In genomic region chr6:123777554-123777953, GRCh38 we compare ENCODE assay signal across 10 cellular contexts. TPM values are rescaled to one million over a fixed set of nuclear protein-coding genes. Genes with fewer than 3 reads are reported as not detected.
DNase-seq lines count a peak whose midpoint lies in the region; ATAC-seq and TF ChIP-seq lines count a peak whose summit lies in the region.
"Had no signal": no experiment of that assay in that cellular context is flagged by ENCODE, and none has a peak within 500 bp of the region (broad histone marks: within the 10 kb centered on the region; RNA-seq: fewer than 3 reads in every experiment).

No MANE protein-coding gene starts in this region.

- H3K27ac ChIP-seq in PC-3 (ENCODE audit: low read length) (no peak overlapping the region), foreskin keratinocyte (no peak overlapping the region)

- DNase-seq in DMS53 (lab: John Stamatoyannopoulos, UW) (peak; percentile 59), PC-3 (peak; percentile 30), foreskin keratinocyte (peak in 1 of 2 donors; percentile 39), UCSD-AML1 (lab: John Stamatoyannopoulos, UW; ENCODE audit: unreplicated experiment) (no peak), natural killer cell (no peak)
- DNase-seq: retina had no signal

- H3K27me3 ChIP-seq in PC-3 (ENCODE audit: low read length), result no peaks in the 10 kb centered on the region
- H3K27me3 ChIP-seq in foreskin keratinocyte, result peaks cover 6% of the 10 kb centered on the region

- no TSS peak for BruUV-seq in PC-3 (replicated peaks; lab: Mats Ljungman, UMichigan)

- intact Hi-C loops in PC-3 (cut with micrococcal nuclease), result no loop called here
- intact Hi-C loops in natural killer cell (cut with micrococcal nuclease), result no loop called here

- peak; percentile 41; the same call in 1 of the 2 replicates for TF ChIP-seq CTCF in PC-3 (conservative IDR thresholded peaks at IDR 0.05; ENCODE audit: low read depth, low read length)
- TF ChIP-seq CTCF in foreskin keratinocyte (conservative IDR thresholded peaks at IDR 0.05), result peak; percentile 65
- TF ChIP-seq CTCF in natural killer cell (IDR thresholded peaks at IDR 0.05), result no peak

- TF ChIP-seq EP300 in Ishikawa (IDR thresholded peaks at IDR 0.05; ENCODE audit: borderline replicate concordance), result no peak

- no peaks in the 10 kb centered on the region for H3K9me2 ChIP-seq in PC-3 (replicated peaks; ENCODE audit: low read length)

- H3K9me3 Mint-ChIP-seq in natural killer cell, result peaks cover 2 to 5% of the 10 kb centered on the region in 2 donors
- H3K9me3 Mint-ChIP-seq: dendritic cell treated with granulocyte-macrophage colony-stimulating factor and Interleukin-4, amounts not matched to agents 40 ng/mL and 50 ng/mL, for 4 days had no signal

- no peaks in the 10 kb centered on the region for H3K27me3 Mint-ChIP-seq in natural killer cell (ENCODE audit: low read depth in 2 of 2)
- H3K27me3 Mint-ChIP-seq: dendritic cell treated with granulocyte-macrophage colony-stimulating factor and Interleukin-4, amounts not matched to agents 40 ng/mL and 50 ng/mL, for 4 days had no signal

- TF ChIP-seq RAD21 in Ishikawa (IDR thresholded peaks at IDR 0.05; ENCODE audit: low read depth), result 0 out of 2 replicates have a peak, but pooled peaks have one; percentile 8

- no peaks in the 10 kb centered on the region for H3K9me3 ChIP-seq in PC-3 (ENCODE audit: low read length)

- H3K36me3 ChIP-seq in PC-3 (ENCODE audit: low read depth, low read length), result no peaks in the 10 kb centered on the region

- no peak overlapping the region for H3K9ac ChIP-seq in PC-3 (ENCODE audit: low read length)

- H2AFZ ChIP-seq in PC-3 (ENCODE audit: low read length), result no peak overlapping the region

- no peaks in the 10 kb centered on the region for H3F3A ChIP-seq in PC-3 (ENCODE audit: low read length, unreplicated experiment)

- POLR2A ChIA-PET in PC-3 (lab: Charles Lee; ENCODE audit: unreplicated experiment), result no interaction called here

- no peaks in the 10 kb centered on the region for H3K79me2 ChIP-seq in PC-3 (ENCODE audit: low read length)

- H4K20me1 ChIP-seq in PC-3 (ENCODE audit: low read length), result no peaks in the 10 kb centered on the region

- no peaks in the 10 kb centered on the region for H3K36me3 Mint-ChIP-seq in natural killer cell

- ATAC-seq in PC-3, result no peak
- ATAC-seq in foreskin keratinocyte, result peak; percentile 61
- ATAC-seq in HG02588 (IDR thresholded peaks at IDR 0.05; ENCODE audit: unreplicated experiment), result no peak
- no peak for ATAC-seq in GM18520 (IDR thresholded peaks at IDR 0.05; ENCODE audit: unreplicated experiment)
- ATAC-seq in natural killer cell, result no peak

- H3K4me2 ChIP-seq in PC-3 (ENCODE audit: low read length), result no peak overlapping the region

- CTCF ChIA-PET in PC-3 (lab: Charles Lee), result no interaction called here

- no peak overlapping the region for H3K4me3 Mint-ChIP-seq in natural killer cell
- H3K4me3 Mint-ChIP-seq: dendritic cell treated with granulocyte-macrophage colony-stimulating factor and Interleukin-4, amounts not matched to agents 40 ng/mL and 50 ng/mL, for 4 days had no signal

- no peaks in the 10 kb centered on the region for H3K4me1 ChIP-seq in PC-3 (ENCODE audit: insufficient read depth, low read length)
- H3K4me1 ChIP-seq in foreskin keratinocyte, result no peaks in the 10 kb centered on the region

- no peak overlapping the region for H3K27ac Mint-ChIP-seq in natural killer cell
- H3K27ac Mint-ChIP-seq: dendritic cell treated with granulocyte-macrophage colony-stimulating factor and Interleukin-4, amounts not matched to agents 40 ng/mL and 50 ng/mL, for 4 days had no signal

- H3K4me3 ChIP-seq in PC-3 (ENCODE audit: low read length), result no peak overlapping the region

- H3K4me1 Mint-ChIP-seq in natural killer cell, result no peaks in the 10 kb centered on the region

TF ChIP-seq in Ishikawa, 13 proteins besides CTCF, POLR2A, EP300 and RAD21:
- TF ChIP-seq NFIC (IDR thresholded peaks at IDR 0.05), result no peak
- no peak for TF ChIP-seq MAX (IDR thresholded peaks at IDR 0.05)

RNA-seq across cellular contexts. Expression of gene NKAIN2, which starts 26.1 kb away (rescaled TPM):
- total RNA-seq in PC-3 (2014; rRNA removed) (not detected in 2 replicates), foreskin keratinocyte (not detected in 2 replicates), natural killer cell (under 1 TPM in 1 of 3 donors, not detected in 2; 0.45 TPM)
- not detected in 2 replicates for polyA plus RNA-seq in foreskin keratinocyte

Comparison
In these comparisons a context has a peak if more than half of its experiments do, and no peak if none do; other contexts are left out.
1. DNase-seq: peak in DMS53 (single experiment) and PC-3 (single experiment); none in UCSD-AML1 (single experiment) and natural killer cell (single experiment).